Comparison of ENCODE assay signal across 16 cellular contexts in the genomic region with DNA sequence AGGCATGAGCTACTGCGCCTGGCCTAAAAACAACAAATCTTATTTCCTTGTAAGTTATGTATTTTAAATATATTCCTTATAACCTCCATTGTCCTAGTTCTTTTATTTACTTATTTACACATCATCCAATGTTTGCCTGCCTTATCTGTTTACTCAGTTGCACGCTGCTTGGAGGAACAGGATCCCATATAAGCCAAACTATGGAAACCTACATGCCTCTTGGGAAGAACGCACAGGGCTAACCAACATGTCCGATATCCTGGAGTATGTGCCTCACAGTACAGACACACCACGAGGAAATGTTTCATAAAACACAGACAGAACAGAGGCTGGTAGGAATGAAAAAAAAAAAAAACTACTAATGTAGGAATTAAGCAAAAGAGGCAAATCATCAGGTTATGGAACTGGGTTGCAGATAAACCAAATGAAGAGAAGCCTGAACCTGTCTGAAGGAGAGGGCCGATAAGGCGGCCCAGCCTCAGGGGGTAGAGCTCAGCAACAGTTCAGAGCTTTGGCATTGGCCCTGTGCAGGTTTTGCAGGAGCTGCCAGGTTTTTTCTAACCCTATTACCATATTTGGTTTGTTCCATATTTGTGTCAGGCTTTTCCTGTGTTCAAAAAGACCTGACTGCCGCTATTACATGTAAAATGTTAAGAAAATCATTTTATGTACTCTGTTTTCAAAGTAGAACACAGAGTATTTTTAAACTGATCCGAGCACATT. TPM values are rescaled to one million over a fixed set of nuclear protein-coding genes. Genes with fewer than 3 reads are reported as not detected.
DNase-seq lines count a peak whose midpoint lies in the region; ATAC-seq, FAIRE-seq and TF ChIP-seq lines count a peak whose summit lies in the region.
"Had no signal": no experiment of that assay in that cellular context is flagged by ENCODE, and none has a peak within 500 bp of the region (broad histone marks: within the 10 kb centered on the region; RNA-seq: fewer than 3 reads in every experiment).

No MANE protein-coding gene starts in this region.

- no peak for TF ChIP-seq RAD21 in K562 (CRISPR knock-in tag; conservative IDR thresholded peaks at IDR 0.05 in 1 of 2, IDR thresholded peaks at IDR 0.05 in 1 of 2)

- no peak overlapping the region for H3K27ac ChIP-seq in K562 (ENCODE audit: extremely low read depth, low read depth, low read length)
- peak overlapping the region; percentile 65 for H3K27ac ChIP-seq in suprapubic skin

- peak; percentile 57; the same call in 2 of the 3 replicates for ATAC-seq in K562
- ATAC-seq in left lobe of liver, result peak; percentile 69
- ATAC-seq in activated CD8-positive, alpha-beta T cell treated with anti-CD3 and anti-CD28 coated beads for 36 hours, result no peak
- ATAC-seq: stimulated activated naive CD8-positive, alpha-beta T cell treated with anti-CD3 and anti-CD28 coated beads, Interleukin-15, amount 100 ng/mL, for 72 hours had no signal

- no peaks in the 10 kb centered on the region for H3K9me3 ChIP-seq in K562 (replicated peaks; ENCODE audit: control insufficient read depth, insufficient read depth, low read depth, low read length)
- no peaks in the 10 kb centered on the region for H3K9me3 ChIP-seq in suprapubic skin

- TF ChIP-seq POLR2A in K562 (conservative IDR thresholded peaks at IDR 0.05), result no peak
- TF ChIP-seq POLR2A in suprapubic skin (IDR thresholded peaks at IDR 0.05), result no peak

- DNase-seq in DMS53 (lab: John Stamatoyannopoulos, UW), result peak; percentile 65
- no peak for DNase-seq in K562 (ENCODE audit: extremely low read depth in 1 of 4, low spot score in 3 of 4)
- peak; percentile 64 for DNase-seq in left lobe of liver (ENCODE audit: low spot score)
- DNase-seq in suprapubic skin (ENCODE audit: low spot score in 2 of 2), result no peak
- no peak for DNase-seq in 8988T
- DNase-seq in activated CD8-positive, alpha-beta T cell treated with anti-CD3 and anti-CD28 coated beads for 36 hours, result no peak
- no peak for DNase-seq in GM13976 (ENCODE audit: low spot score)
- no peak for DNase-seq in NCI-H526 treated with DMSO at 0.1 percent for 48 hours (lab: John Stamatoyannopoulos, UW)
- DNase-seq: activated CD4-positive, alpha-beta T cell treated with anti-CD3 and anti-CD28 coated beads for 48 hours; activated naive CD8-positive, alpha-beta T cell treated with anti-CD3 and anti-CD28 coated beads, Interleukin-2, amount 10 ng/mL, durations not matched to agents 7 days and 5 days; activated T-cell treated with anti-CD3 and anti-CD28 coated beads, Interleukin-2, amount 50 U/mL, for 24 hours; MM.1S; SHP77 treated with DMSO at 0.1 percent for 48 hours; stimulated activated naive CD8-positive, alpha-beta T cell treated with anti-CD3 and anti-CD28 coated beads, Interleukin-15, amount 100 ng/mL, for 72 hours had no signal

- H3K27me3 ChIP-seq in K562 (ENCODE audit: control insufficient read depth in 2 of 2, insufficient read depth in 2 of 2, low read length in 2 of 2) (peaks cover 0 to 8% of the 10 kb centered on the region in 2 experiments; a peak in 4 of 5 replicates), suprapubic skin (no peaks in the 10 kb centered on the region)

- no peak overlapping the region for H3K4me3 Mint-ChIP-seq in activated CD8-positive, alpha-beta T cell treated with anti-CD3 and anti-CD28 coated beads for 36 hours
- H3K4me3 Mint-ChIP-seq: activated naive CD8-positive, alpha-beta T cell treated with anti-CD3 and anti-CD28 coated beads, Interleukin-2, amount 10 ng/mL, durations not matched to agents 7 days and 5 days; activated T-cell treated with anti-CD3 and anti-CD28 coated beads, Interleukin-2, amount 50 U/mL, for 24 hours; stimulated activated naive CD8-positive, alpha-beta T cell treated with anti-CD3 and anti-CD28 coated beads, Interleukin-15, amount 100 ng/mL, for 72 hours; T-helper 2 cell treated with Interferon-gamma antibody and Interleukin-4, amounts not matched to agents 5 μg/mL and 100 μg/mL, for 36 hours had no signal

- TF ChIP-seq EP300 in K562 (IDR thresholded peaks at IDR 0.05; ENCODE audit: low read length), result no peak
- no peak for TF ChIP-seq EP300 in suprapubic skin (IDR thresholded peaks at IDR 0.05)

- POLR2A ChIA-PET in K562 (lab: Yijun Ruan, JAX), result interaction anchor here (2.6 kb wide), 1 partner anchor 12 kb away, joined by 9 read pairs; no protein-coding TSS in a partner anchor
- POLR2A ChIA-PET in activated CD8-positive, alpha-beta T cell treated with anti-CD3 and anti-CD28 coated beads for 36 hours (lab: Charles Lee), result no interaction called here

- H3K9me3 Mint-ChIP-seq in activated CD8-positive, alpha-beta T cell treated with anti-CD3 and anti-CD28 coated beads for 36 hours, result no peaks in the 10 kb centered on the region
- H3K9me3 Mint-ChIP-seq: activated naive CD8-positive, alpha-beta T cell treated with anti-CD3 and anti-CD28 coated beads, Interleukin-2, amount 10 ng/mL, durations not matched to agents 7 days and 5 days; stimulated activated naive CD8-positive, alpha-beta T cell treated with anti-CD3 and anti-CD28 coated beads, Interleukin-15, amount 100 ng/mL, for 72 hours; T-helper 2 cell treated with Interferon-gamma antibody and Interleukin-4, amounts not matched to agents 5 μg/mL and 100 μg/mL, for 36 hours had no signal

- H3K4me3 ChIP-seq in K562 (no peak overlapping the region), suprapubic skin (no peak overlapping the region)

- BruUV-seq in K562 (replicated peaks; lab: Mats Ljungman, UMichigan), result no TSS peak

- in situ Hi-C loops in K562 (cut with MboI), result no loop called here
- in situ Hi-C loops in GM13976 (cut with MboI; ENCODE audit: low sequenced_read_pairs, unreplicated experiment), result no loop called here

- no peak overlapping the region for H3K4me2 ChIP-seq in K562 (ENCODE audit: insufficient read depth, low read length)

- FAIRE-seq in K562 (lab: Jason Lieb, UNC), result no peak
- FAIRE-seq: HTR-8/SVneo had no signal

- H2AFZ ChIP-seq in K562 (ENCODE audit: low read depth, low read length), result no peak overlapping the region

- intact Hi-C loops in K562 (cut with micrococcal nuclease), result no loop called here
- intact Hi-C loops in activated CD8-positive, alpha-beta T cell treated with anti-CD3 and anti-CD28 coated beads for 36 hours (cut with micrococcal nuclease), result no loop called here

- H3K9ac ChIP-seq in K562 (ENCODE audit: insufficient read depth in 1 of 2, low read depth in 2 of 2, low read length in 2 of 2), result no peak overlapping the region

- H3K9me1 ChIP-seq in K562 (ENCODE audit: control insufficient read depth, insufficient read depth, low read length), result no peaks in the 10 kb centered on the region

- peaks cover 0 to 5% of the 10 kb centered on the region in 2 experiments; a peak in 1 of 5 replicates for H3K4me1 ChIP-seq in K562 (replicated peaks in 1 of 2; ENCODE audit: control insufficient read depth in 2 of 2, insufficient read depth in 2 of 2, low read length in 2 of 2)
- H3K4me1 ChIP-seq in suprapubic skin, result peaks cover 77% of the 10 kb centered on the region

- no peak overlapping the region for H3K27ac Mint-ChIP-seq in activated CD8-positive, alpha-beta T cell treated with anti-CD3 and anti-CD28 coated beads for 36 hours
- H3K27ac Mint-ChIP-seq: activated naive CD8-positive, alpha-beta T cell treated with anti-CD3 and anti-CD28 coated beads, Interleukin-2, amount 10 ng/mL, durations not matched to agents 7 days and 5 days; activated T-cell treated with anti-CD3 and anti-CD28 coated beads, Interleukin-2, amount 50 U/mL, for 24 hours; stimulated activated naive CD8-positive, alpha-beta T cell treated with anti-CD3 and anti-CD28 coated beads, Interleukin-15, amount 100 ng/mL, for 72 hours; T-helper 2 cell treated with Interferon-gamma antibody and Interleukin-4, amounts not matched to agents 5 μg/mL and 100 μg/mL, for 36 hours had no signal

- TF ChIP-seq CTCF in K562 (IDR thresholded peaks at IDR 0.05 in 2 of 3, conservative IDR thresholded peaks at IDR 0.05 in 1 of 3; ENCODE audit: insufficient read depth in 2 of 3, low read depth in 1 of 3, low read length in 3 of 3) (no peak), suprapubic skin (IDR thresholded peaks at IDR 0.05) (no peak), GM13976 (IDR thresholded peaks at IDR 0.05; ENCODE audit: borderline replicate concordance, control extremely low read depth, extremely low read depth, insufficient read depth, missing control alignments) (no peak)
- no peak for TF ChIP-seq CTCF in activated CD8-positive, alpha-beta T cell treated with anti-CD3 and anti-CD28 coated beads for 36 hours (IDR thresholded peaks at IDR 0.05)

- peaks cover 2% of the 10 kb centered on the region for H3K27me3 Mint-ChIP-seq in activated CD8-positive, alpha-beta T cell treated with anti-CD3 and anti-CD28 coated beads for 36 hours

- peaks cover 13% of the 10 kb centered on the region for H3K4me1 Mint-ChIP-seq in activated CD8-positive, alpha-beta T cell treated with anti-CD3 and anti-CD28 coated beads for 36 hours (ENCODE audit: low read depth)
- H3K4me1 Mint-ChIP-seq: activated naive CD8-positive, alpha-beta T cell treated with anti-CD3 and anti-CD28 coated beads, Interleukin-2, amount 10 ng/mL, durations not matched to agents 7 days and 5 days; stimulated activated naive CD8-positive, alpha-beta T cell treated with anti-CD3 and anti-CD28 coated beads, Interleukin-15, amount 100 ng/mL, for 72 hours had no signal

- CTCF ChIA-PET in K562 (lab: Yijun Ruan, JAX; ENCODE audit: low intra/inter-chr PET ratio), result no interaction called here
- CTCF ChIA-PET in activated CD8-positive, alpha-beta T cell treated with anti-CD3 and anti-CD28 coated beads for 36 hours (lab: Charles Lee), result interaction anchor here (0.8 to 0.9 kb wide), 2 partner anchors 32 to 55 kb away, joined by 3 read pairs; no protein-coding TSS in a partner anchor

- H3K36me3 Mint-ChIP-seq in activated CD8-positive, alpha-beta T cell treated with anti-CD3 and anti-CD28 coated beads for 36 hours (ENCODE audit: low read depth), result no peaks in the 10 kb centered on the region
- H3K36me3 Mint-ChIP-seq: activated naive CD8-positive, alpha-beta T cell treated with anti-CD3 and anti-CD28 coated beads, Interleukin-2, amount 10 ng/mL, durations not matched to agents 7 days and 5 days had no signal

- no peaks in the 10 kb centered on the region for H3K36me3 ChIP-seq in K562 (ENCODE audit: control insufficient read depth, insufficient read depth, low read length)
- no peaks in the 10 kb centered on the region for H3K36me3 ChIP-seq in suprapubic skin

- no peaks in the 10 kb centered on the region for H4K20me1 ChIP-seq in K562 (replicated peaks; ENCODE audit: control insufficient read depth, insufficient read depth, low read length)

- H3K79me2 ChIP-seq in K562 (ENCODE audit: control insufficient read depth, insufficient read depth, low read length), result no peaks in the 10 kb centered on the region

- 37% methylated on average over 9 of the region's 9 CpGs for WGBS in K562 (ENCODE audit: insufficient coverage, low coverage, missing lambda C conversion rate)
- 49% methylated on average over 9 of the region's 9 CpGs for WGBS in suprapubic skin

RNA-seq across cellular contexts. Expression of a gene that starts 19.9 kb away (rescaled TPM):
- 73.5 and 177 TPM in 2 replicates for total RNA-seq in K562 (2011; cell fraction: chromatin; rRNA removed; ENCODE audit: low replicate concordance)
- total RNA-seq in K562 (2011; cell fraction: nucleolus; rRNA removed), result 36.0 and 43.8 TPM in 2 replicates
- total RNA-seq in K562 (2011; cell fraction: nucleoplasm; rRNA removed), result 64.0 and 89.2 TPM in 2 replicates
- total RNA-seq in K562 (2014; rRNA removed), result 75.2 and 83.9 TPM in 2 replicates
- 86.6 and 101 TPM in 2 replicates for total RNA-seq in K562 (2014; rRNA removed; fragmentation: Illumina TruSeq; extraction: Trizol)
- total RNA-seq in K562 (2015; rRNA removed; fragmentation: Illumina TruSeq; extraction: Trizol), result 102 and 106 TPM in 2 replicates
- 73.5 and 74.9 TPM in 2 replicates for total RNA-seq in K562 (2021)
- 76.6 and 89.7 TPM in 2 replicates for polyA plus RNA-seq in K562 (2011; rRNA removed)
- 30.9 and 42.5 TPM in 2 replicates for polyA plus RNA-seq in K562 (2011; cell fraction: cytosol; rRNA removed)
- 55.4 and 76.5 TPM in 2 replicates for polyA plus RNA-seq in K562 (2011; cell fraction: nucleus; rRNA removed)
- polyA plus RNA-seq in K562 (2012), result 26.4 and 29.5 TPM in 2 replicates
- 61.2 and 64.1 TPM in 2 replicates for polyA plus RNA-seq in K562 (2014; fragmentation: Illumina TruSeq; extraction: Trizol)
- polyA plus RNA-seq in K562 (2014; fragmentation: Nextera tagmentation; extraction: Ambion mirVana), result 10 to 100 TPM; 12.0 to 13.1 TPM
- polyA plus RNA-seq in K562 (2014; rRNA removed), result 35.7 and 39.3 TPM in 2 replicates
- 171 and 198 TPM in 2 replicates for polyA minus RNA-seq in K562 (2011; rRNA and poly(A)+ RNA removed)
- polyA minus RNA-seq in K562 (2011; cell fraction: cytosol; rRNA and poly(A)+ RNA removed), result 52.7 and 58.2 TPM in 2 replicates
- polyA minus RNA-seq in K562 (2011; cell fraction: nucleus; rRNA and poly(A)+ RNA removed), result 76.1 and 128 TPM in 2 replicates
- 31.7 TPM for total RNA-seq in left lobe of liver
- 100 to 1,000 TPM in 3 of 4 donors, 10 to 100 TPM in 1; 99.6 to 151 (median 113) TPM for total RNA-seq in suprapubic skin
- total RNA-seq in activated CD8-positive, alpha-beta T cell treated with anti-CD3 and anti-CD28 coated beads for 36 hours, result 10 to 100 TPM; 80.5 to 84.0 TPM

Comparison
In these comparisons a context has a peak if more than half of its experiments do, and no peak if none do; other contexts are left out.
1. DNase-seq: peak in DMS53 (single experiment) and left lobe of liver (single experiment); none in K562 (0 of 4), suprapubic skin (0 of 2), 8988T (single experiment), activated CD8-positive, alpha-beta T cell treated with anti-CD3 and anti-CD28 coated beads for 36 hours (single experiment), GM13976 (single experiment) and NCI-H526 treated with DMSO at 0.1 percent for 48 hours (single experiment).